ENCODE assay signal across 8 cellular contexts in the genomic region with DNA sequence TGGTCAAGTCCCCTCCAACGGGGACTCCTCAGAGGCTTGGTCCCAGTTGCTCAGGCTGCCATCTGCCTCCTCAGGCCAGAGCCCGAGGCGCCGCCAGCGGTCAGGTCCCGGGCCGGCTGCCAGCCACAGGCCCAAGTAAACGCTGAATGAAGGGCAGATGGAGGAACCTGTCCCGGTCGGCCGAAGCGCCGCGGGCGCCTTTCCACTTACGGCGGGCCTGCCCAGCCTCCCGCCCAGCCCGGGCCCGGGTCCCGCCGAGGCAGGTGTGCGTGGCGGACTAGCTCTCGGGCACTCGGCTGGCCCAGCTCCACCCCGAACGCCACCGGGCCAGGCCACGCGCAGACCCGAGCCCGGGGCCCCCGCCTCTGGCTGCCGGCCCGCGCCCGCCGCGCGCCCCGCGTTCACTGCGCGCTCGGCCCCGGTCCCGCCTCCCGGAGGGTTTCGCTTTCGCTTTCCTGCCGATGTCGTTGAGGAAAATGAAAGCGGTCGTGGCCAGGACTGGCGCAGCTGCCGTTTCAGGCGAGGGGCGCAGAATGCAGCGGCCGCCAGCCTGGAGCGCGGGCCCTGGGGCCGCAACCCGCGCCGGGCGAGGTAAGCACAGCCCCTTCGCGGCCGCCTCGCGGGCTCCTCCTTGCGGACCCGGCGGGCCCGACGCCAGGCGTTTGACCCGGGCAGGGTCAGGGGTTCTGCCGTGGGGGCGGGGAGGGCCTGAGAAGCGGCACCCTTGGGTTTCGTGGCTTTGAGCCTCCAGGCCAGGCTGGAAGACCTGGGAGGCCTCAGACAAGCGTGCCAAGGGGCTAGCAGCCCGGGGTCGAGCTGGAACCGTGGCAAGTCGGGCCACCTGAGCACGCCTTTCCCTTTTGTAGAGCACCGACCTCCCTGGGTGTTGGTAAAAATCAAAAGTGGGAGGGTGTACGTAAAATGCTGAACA. TPM values are rescaled to one million over a fixed set of nuclear protein-coding genes. Genes with fewer than 3 reads are reported as not detected.
DNase-seq lines count a peak whose midpoint lies in the region; ATAC-seq and TF ChIP-seq lines count a peak whose summit lies in the region.

No MANE protein-coding gene starts in this region.

- H4K20me1 ChIP-seq in Loucy (ENCODE audit: insufficient read depth, low read length, poor library complexity, severe bottlenecking), result no peaks in the 10 kb centered on the region

- H3K27me3 ChIP-seq in H7 (ENCODE audit: control insufficient read depth, insufficient read depth, low read length) (no peaks in the 10 kb centered on the region; the same call in 1 of the 2 replicates), Loucy (ENCODE audit: insufficient read depth, low read length, poor library complexity, severe bottlenecking) (no peaks in the 10 kb centered on the region), adipocyte (replicated peaks; ENCODE audit: control insufficient read depth, insufficient read depth, low read length) (no peaks in the 10 kb centered on the region), left ventricle myocardium inferior (ENCODE audit: low read depth) (no peaks in the 10 kb centered on the region), psoas muscle (ENCODE audit: insufficient read depth in 3 of 3, low read length in 2 of 3) (no peaks in the 10 kb centered on the region), vagina (no peaks in the 10 kb centered on the region)

- H3K9ac ChIP-seq in Loucy (ENCODE audit: low read depth, low read length, poor library complexity, severe bottlenecking) (peak overlapping the region; percentile 98), adipocyte (ENCODE audit: low read length) (peak overlapping the region; percentile 95)

- ATAC-seq in psoas muscle, result peak; percentile 79 to 86 (median 82)

- H3K9me3 ChIP-seq in Loucy (ENCODE audit: insufficient read depth, low read depth, low read length), result no peaks in the 10 kb centered on the region
- H3K9me3 ChIP-seq in adipocyte (ENCODE audit: control insufficient read depth, low read length), result no peaks in the 10 kb centered on the region
- H3K9me3 ChIP-seq in left ventricle myocardium inferior (replicated peaks), result no peaks in the 10 kb centered on the region
- H3K9me3 ChIP-seq in psoas muscle, result no peaks in the 10 kb centered on the region
- no peaks in the 10 kb centered on the region for H3K9me3 ChIP-seq in vagina

- no peaks in the 10 kb centered on the region for H3F3A ChIP-seq in Loucy (ENCODE audit: low read depth)

- 0 to 1% (median 0%) methylated on average over 68 to 92 of the region's 92 CpGs for WGBS in psoas muscle, 3 donors

- H3K4me3 ChIP-seq in GM12864 (ENCODE audit: low read depth, low read length) (peak overlapping the region; percentile 96), H7 (ENCODE audit: insufficient read depth, low read depth, low read length) (peak overlapping the region; percentile 53), Loucy (ENCODE audit: low read length, poor library complexity, severe bottlenecking) (peak overlapping the region; percentile 90), adipocyte (ENCODE audit: low read length) (peak overlapping the region; percentile 89), left ventricle myocardium inferior (peak overlapping the region; percentile 73), psoas muscle (peak overlapping the region; percentile 92), vagina (peak overlapping the region; percentile 71 to 88)

- peak overlapping the region; percentile 95 for H3K4me2 ChIP-seq in Loucy (ENCODE audit: low read depth, low read length, poor library complexity, severe bottlenecking)

- no peak for DNase-seq in GM12864 (ENCODE audit: low read depth)
- peak; percentile 96 for DNase-seq in H7
- DNase-seq in SW480 (ENCODE audit: low spot score), result peak; percentile 89
- peak; percentile 89 for DNase-seq in adipocyte (ENCODE audit: low read depth)
- DNase-seq in left ventricle myocardium inferior, result peak; percentile 87
- DNase-seq in psoas muscle, result peak; percentile 87 to 93
- peak in 1 of 2 donors; percentile 89 for DNase-seq in vagina (ENCODE audit: extremely low spot score in 2 of 2)

- H3K4me1 ChIP-seq in Loucy (ENCODE audit: insufficient read depth, low read length, poor library complexity, severe bottlenecking) (peaks cover 46% of the 10 kb centered on the region), adipocyte (ENCODE audit: control insufficient read depth, insufficient read depth, low read length) (peaks cover 52% of the 10 kb centered on the region), left ventricle myocardium inferior (peaks cover 83% of the 10 kb centered on the region), psoas muscle (peaks cover 54% of the 10 kb centered on the region), vagina (peaks cover 54% of the 10 kb centered on the region)

- H3K36me3 ChIP-seq in H7 (replicated peaks; ENCODE audit: control insufficient read depth, insufficient read depth, low read length) (no peaks in the 10 kb centered on the region), Loucy (ENCODE audit: insufficient read depth, low read length) (no peaks in the 10 kb centered on the region), adipocyte (ENCODE audit: control insufficient read depth, insufficient read depth, low read length, severe bottlenecking) (no peaks in the 10 kb centered on the region), left ventricle myocardium inferior (no peaks in the 10 kb centered on the region), psoas muscle (ENCODE audit: insufficient read depth in 1 of 2, low read depth in 1 of 2) (no peaks in the 10 kb centered on the region), vagina (no peaks in the 10 kb centered on the region)

- H3K9me2 ChIP-seq in Loucy (replicated peaks; ENCODE audit: low read depth, low read length), result no peaks in the 10 kb centered on the region

- H2AFZ ChIP-seq in Loucy (ENCODE audit: low read length), result peak overlapping the region; percentile 56

- intact Hi-C loops in left ventricle myocardium inferior (cut with micrococcal nuclease), result no loop called here
- intact Hi-C loops in psoas muscle (cut with DNase I), result loop anchor here in 1 of 2 donors (1.0 kb wide), 1 partner anchor 19 kb away; no protein-coding TSS in a partner anchor
- intact Hi-C loops in vagina (cut with DNase I), result no loop called here

- H3K79me2 ChIP-seq in Loucy (ENCODE audit: insufficient read depth, low read length), result peaks cover 51% of the 10 kb centered on the region

- H3K27ac ChIP-seq in left ventricle myocardium inferior (replicated peaks) (peak overlapping the region; percentile 99), psoas muscle (peak overlapping the region; percentile 96), vagina (peak overlapping the region; percentile 99)

- TF ChIP-seq POLR2A in vagina (IDR thresholded peaks at IDR 0.05), result peak in 1 of 2 donors; percentile 59

- TF ChIP-seq CTCF in GM12864 (IDR thresholded peaks at IDR 0.05; ENCODE audit: low read depth, low read length, missing control alignments) (peak; percentile 58), Loucy (conservative IDR thresholded peaks at IDR 0.05; ENCODE audit: low read length) (peak; percentile 39), left ventricle myocardium inferior (IDR thresholded peaks at IDR 0.05; ENCODE audit: borderline replicate concordance) (peak; percentile 73), psoas muscle (IDR thresholded peaks at IDR 0.05) (peak; percentile 59), vagina (IDR thresholded peaks at IDR 0.05) (peak in 1 of 3 experiments; percentile 36)

RNA-seq across cellular contexts. Expression of gene SLC22A5, which starts 41.2 kb away (rescaled TPM):
- 0.76 and 1.6 TPM in 2 replicates for total RNA-seq in H7 (2014; rRNA removed; shearing (Covaris generic))
- total RNA-seq in left ventricle myocardium inferior (20.8 TPM), psoas muscle (100 to 1,000 TPM in 1 of 4 donors, 10 to 100 TPM in 3; 26.6 to 145 (median 74.7) TPM), vagina (15.2 TPM)
- polyA plus RNA-seq in psoas muscle, result 10 to 100 TPM; 37.7 to 93.7 (median 60.6) TPM
